Comparison of ENCODE assay signal across 30 cellular contexts in genomic region chr6:166087848-166088247, GRCh38.
"Had no signal": no experiment of that assay in that cellular context is flagged by ENCODE, and none has a peak within 500 bp of the region (broad histone marks: within the 10 kb centered on the region; RNA-seq: fewer than 3 reads in every experiment).

No MANE protein-coding gene starts in this region.

- ATAC-seq: activated CD4-positive, alpha-beta T cell treated with anti-CD3 and anti-CD28 coated beads for 36 hours; activated CD4-positive, CD25-positive, alpha-beta regulatory T cell treated with anti-CD3 and anti-CD28 coated beads, Interleukin-2, amount 50 U/mL, for 24 hours; activated CD8-positive, alpha-beta T cell treated with anti-CD3 and anti-CD28 coated beads, Interleukin-2, amount 10 ng/mL, durations not matched to agents 7 days and 5 days; activated naive CD4-positive, alpha-beta T cell treated with anti-CD3 and anti-CD28 coated beads, Interleukin-2, amount 50 U/mL, for 72 hours; body of pancreas; Panc1; WTC11 had no signal

- DNase-seq: activated CD4-positive, alpha-beta T cell treated with anti-CD3 and anti-CD28 coated beads for 36 hours; activated CD4-positive, alpha-beta T cell treated with anti-CD3 and anti-CD28 coated beads, Interleukin-2, amount 10 ng/mL, durations not matched to agents 7 days and 5 days; activated CD4-positive, alpha-beta T cell treated with anti-CD3 and anti-CD28 coated beads, Interleukin-2, amount 50 U/mL, for 48 hours; activated CD8-positive, alpha-beta T cell treated with anti-CD3 and anti-CD28 coated beads, Interleukin-2, amount 10 ng/mL, durations not matched to agents 7 days and 5 days; activated gamma-delta T cell treated with Interleukin-2 at 50 U/mL for 16 hours; activated naive CD4-positive, alpha-beta T cell treated with anti-CD3 and anti-CD28 coated beads for 36 hours; activated T-cell treated with anti-CD3 and anti-CD28 coated beads, Interleukin-2, amount 50 U/mL, for 24 hours; adrenal gland; body of pancreas; cerebellar nuclear complex; NCI-H1092 treated with DMSO at 0.1 percent for 48 hours; NCI-H1417; NCI-H146; NCI-H187; NCI-H2029 treated with DMSO at 0.1 percent for 48 hours; NCI-H2107; NCI-H2171; NCI-H510A; NCI-H69; NCI-H82; SHP77; SJCRH30 had no signal

- H3K27ac ChIP-seq: adrenal gland, body of pancreas, breast epithelium, SJCRH30, SK-N-MC had no signal

- H3K4me1 ChIP-seq: adrenal gland, body of pancreas, breast epithelium, SJCRH30 had no signal

- H3K27me3 ChIP-seq: adrenal gland, body of pancreas, breast epithelium, SJCRH30 had no signal

- H3K4me3 ChIP-seq: adrenal gland, body of pancreas, breast epithelium, SJCRH30, SK-N-MC had no signal

- FAIRE-seq: astrocyte, TTC549 had no signal

- H3K36me3 ChIP-seq: adrenal gland, breast epithelium, SJCRH30 had no signal

- H3K9me3 ChIP-seq: adrenal gland, body of pancreas, breast epithelium, SJCRH30 had no signal
